Comparison of ENCODE assay signal across 1 cellular context in genomic region chr22:45277720-45278119, GRCh38.
TF ChIP-seq lines count a peak whose summit lies in the region.
"Not testable (repeated sequence)": the region's sequence is repeated elsewhere in the genome, so short reads cannot be mapped to it uniquely, and the experiment has no call there.

No MANE protein-coding gene starts in this region.

TF ChIP-seq in HepG2, 621 proteins besides CTCF, POLR2A, EP300 and RAD21:
- TF ChIP-seq PAXIP1 (CRISPR knock-in tag; conservative IDR thresholded peaks at IDR 0.05): 0 out of 2 replicates have a peak, but pooled peaks have one; percentile 19
- 0 out of 2 replicates have a peak, but pooled peaks have one; percentile 15 for TF ChIP-seq ZFX (CRISPR knock-in tag; IDR thresholded peaks at IDR 0.05; ENCODE audit: low read depth)
- peak; percentile 97 for TF ChIP-seq ZNF770 (CRISPR knock-in tag; IDR thresholded peaks at IDR 0.05)
- TF ChIP-seq FOXP1 (IDR thresholded peaks at IDR 0.05): 0 out of 2 replicates have a peak, but pooled peaks have one; percentile 10
- not testable (repeated sequence) for TF ChIP-seq FOXP1 (CRISPR knock-in tag; IDR thresholded peaks at IDR 0.05)
- TF ChIP-seq FOXP4 (CRISPR knock-in tag; IDR thresholded peaks at IDR 0.05): peak; percentile 25; the same call in 1 of the 2 replicates
